In genomic region chr3:8871306-8871705, GRCh38 we compare ENCODE assay signal across 19 cellular contexts.
A peak's percentile ranks its signal among the peaks of the same experiment; 100 is the strongest.
DNase-seq lines count a peak whose midpoint lies in the region; ATAC-seq, FAIRE-seq and TF ChIP-seq lines count a peak whose summit lies in the region.
"Had no signal": no experiment of that assay in that cellular context is flagged by ENCODE, and none has a peak within 500 bp of the region (broad histone marks: within the 10 kb centered on the region; RNA-seq: fewer than 3 reads in every experiment).

No MANE protein-coding gene starts in this region.

- H2AK9ac ChIP-seq in IMR-90 (replicated peaks; ENCODE audit: low read depth, low read length, poor library complexity), result no peak overlapping the region

- peak overlapping the region; percentile 84 for H3K4ac ChIP-seq in IMR-90 (ENCODE audit: low read depth, low read length)

- ATAC-seq in IMR-90 (ENCODE audit: low read depth), result no peak
- no peak for ATAC-seq in right cardiac atrium

- no peaks in the 10 kb centered on the region for H3F3A ChIP-seq in neural progenitor cell (ENCODE audit: low read depth)

- H3K9me1 ChIP-seq in IMR-90 (ENCODE audit: insufficient read depth, low read length), result peaks cover 12% of the 10 kb centered on the region

- no peak overlapping the region for H3K27ac Mint-ChIP-seq in astrocyte (ENCODE audit: unreplicated experiment)
- no peak overlapping the region for H3K27ac Mint-ChIP-seq in neural progenitor cell
- H3K27ac Mint-ChIP-seq: CD4-positive, alpha-beta T cell; GM23338 had no signal

- 0 out of 2 replicates have a peak overlapping the region, but pooled peaks have one; percentile 77 for H3K14ac ChIP-seq in IMR-90 (replicated peaks; ENCODE audit: low read depth, low read length)

- H3K4me3 Mint-ChIP-seq in astrocyte (ENCODE audit: unreplicated experiment) (no peak overlapping the region), neural progenitor cell (no peak overlapping the region)
- H3K4me3 Mint-ChIP-seq: CD4-positive, alpha-beta T cell; GM23338; IgD-negative memory B cell had no signal

- no peak for TF ChIP-seq POLR2A in IMR-90 (IDR thresholded peaks at IDR 0.05; ENCODE audit: low read depth, low read length)

- H3K4me1 Mint-ChIP-seq in astrocyte (ENCODE audit: low read depth, unreplicated experiment) (peaks cover 36% of the 10 kb centered on the region), neural progenitor cell (peaks cover 7% of the 10 kb centered on the region)
- H3K4me1 Mint-ChIP-seq: IgD-negative memory B cell had no signal

- H3K9me3 ChIP-seq in IMR-90 (ENCODE audit: control insufficient read depth, insufficient read depth, low read length), result no peaks in the 10 kb centered on the region
- H3K9me3 ChIP-seq in astrocyte (ENCODE audit: insufficient read depth, low read depth, low read length), result no peaks in the 10 kb centered on the region
- no peaks in the 10 kb centered on the region for H3K9me3 ChIP-seq in neural progenitor cell (ENCODE audit: low read depth)
- no peaks in the 10 kb centered on the region for H3K9me3 ChIP-seq in right cardiac atrium (ENCODE audit: control insufficient read depth, low read length)
- H3K9me3 ChIP-seq: Caco-2 had no signal

- peak overlapping the region; percentile 85; the same call in 1 of the 2 replicates for H4K5ac ChIP-seq in IMR-90 (ENCODE audit: low read depth, low read length)

- H2BK120ac ChIP-seq in IMR-90 (ENCODE audit: low read depth, low read length), result peak overlapping the region; percentile 93

- H3K18ac ChIP-seq in IMR-90 (ENCODE audit: low read depth, low read length), result peak overlapping the region; percentile 69; the same call in 1 of the 2 replicates

- peak overlapping the region; percentile 98 for H2AK5ac ChIP-seq in IMR-90 (ENCODE audit: low read depth, low read length)

- no TSS peak for BruUV-seq in IMR-90 (replicated peaks; lab: Mats Ljungman, UMichigan)

- H3K27me3 Mint-ChIP-seq in astrocyte (ENCODE audit: low read depth, unreplicated experiment) (no peaks in the 10 kb centered on the region), neural progenitor cell (ENCODE audit: insufficient read depth, low read depth) (no peaks in the 10 kb centered on the region)
- H3K27me3 Mint-ChIP-seq: CD4-positive, alpha-beta T cell; IgD-negative memory B cell had no signal

- no peak overlapping the region for H3K23ac ChIP-seq in IMR-90 (ENCODE audit: low read depth, low read length)

- H3K36me3 ChIP-seq in IMR-90 (ENCODE audit: control insufficient read depth, insufficient read depth, low read length) (no peaks in the 10 kb centered on the region), astrocyte (ENCODE audit: insufficient read depth, low read length) (no peaks in the 10 kb centered on the region), neural progenitor cell (no peaks in the 10 kb centered on the region)

- dilution Hi-C loops in IMR-90 (cut with HindIII; ENCODE audit: low sequenced_read_pairs, unreplicated experiment), result no loop called here

- peaks cover 2% of the 10 kb centered on the region for H3K9me3 Mint-ChIP-seq in astrocyte (ENCODE audit: unreplicated experiment)
- no peaks in the 10 kb centered on the region for H3K9me3 Mint-ChIP-seq in neural progenitor cell
- H3K9me3 Mint-ChIP-seq: CD4-positive, alpha-beta T cell; GM23338; IgD-negative memory B cell had no signal

- DNase-seq in IMR-90, result no peak
- DNase-seq in astrocyte (ENCODE audit: low read depth), result no peak
- peak; percentile 55 for DNase-seq in medulla oblongata (ENCODE audit: extremely low spot score)
- no peak for DNase-seq in neural progenitor cell (ENCODE audit: low spot score)
- no peak for DNase-seq in NCI-H128 (lab: John Stamatoyannopoulos, UW; ENCODE audit: unreplicated experiment)
- DNase-seq in GDM1 (lab: John Stamatoyannopoulos, UW), result no peak
- no peak for DNase-seq in right cardiac atrium
- DNase-seq: AML-193; Caco-2; CD4-positive, alpha-beta T cell; GF-D8; HCEC 1CT; KBM-7 had no signal

- H4K20me1 ChIP-seq in IMR-90 (ENCODE audit: insufficient read depth, low read length) (no peaks in the 10 kb centered on the region), astrocyte (ENCODE audit: insufficient read depth, low read length) (no peaks in the 10 kb centered on the region), neural progenitor cell (ENCODE audit: low read depth) (no peaks in the 10 kb centered on the region)

- H3K4me2 ChIP-seq in IMR-90 (ENCODE audit: low read depth, low read length), result no peak overlapping the region
- H3K4me2 ChIP-seq in astrocyte (ENCODE audit: low read length), result no peak overlapping the region
- H3K4me2 ChIP-seq in neural progenitor cell, result no peak overlapping the region
- H3K4me2 ChIP-seq: GM23338 had no signal

- H2BK15ac ChIP-seq in IMR-90 (ENCODE audit: low read depth, low read length), result peak overlapping the region; percentile 83; the same call in 2 of the 3 replicates

- peak overlapping the region; percentile 49 to 72; a peak in 3 of 4 replicates for H4K8ac ChIP-seq in IMR-90 (ENCODE audit: low read depth in 2 of 2, low read length in 2 of 2)

- no peak for TF ChIP-seq RAD21 in IMR-90 (IDR thresholded peaks at IDR 0.05; ENCODE audit: low read length)

- H3K27me3 ChIP-seq in IMR-90 (ENCODE audit: control insufficient read depth, insufficient read depth, low read length), result no peaks in the 10 kb centered on the region
- no peaks in the 10 kb centered on the region for H3K27me3 ChIP-seq in astrocyte (ENCODE audit: insufficient read depth, low read length)
- no peaks in the 10 kb centered on the region for H3K27me3 ChIP-seq in neural progenitor cell
- H3K27me3 ChIP-seq in right cardiac atrium (ENCODE audit: control insufficient read depth, insufficient read depth), result no peaks in the 10 kb centered on the region

- peaks cover 18% of the 10 kb centered on the region for H3K4me1 ChIP-seq in IMR-90 (ENCODE audit: control insufficient read depth, insufficient read depth, low read length)
- peaks cover 21% of the 10 kb centered on the region for H3K4me1 ChIP-seq in astrocyte (ENCODE audit: insufficient read depth, low read length)
- H3K4me1 ChIP-seq in neural progenitor cell, result peaks cover 8% of the 10 kb centered on the region
- no peaks in the 10 kb centered on the region for H3K4me1 ChIP-seq in right cardiac atrium (ENCODE audit: control insufficient read depth, insufficient read depth, low read length)

- no peak overlapping the region for H3K27ac ChIP-seq in IMR-90 (ENCODE audit: insufficient read depth, low read length)
- peak overlapping the region; percentile 32 for H3K27ac ChIP-seq in astrocyte (ENCODE audit: low read depth, low read length)
- no peak overlapping the region for H3K27ac ChIP-seq in neural progenitor cell
- no peak overlapping the region for H3K27ac ChIP-seq in right cardiac atrium (ENCODE audit: low read length)
- H3K27ac ChIP-seq: C4-2B had no signal

- intact Hi-C loops in IMR-90 (cut with micrococcal nuclease), result no loop called here
- intact Hi-C loops in right cardiac atrium (cut with DNase I), result no loop called here

- POLR2A ChIA-PET in IMR-90 (lab: Charles Lee; ENCODE audit: unreplicated experiment), result no interaction called here

- H3K36me3 Mint-ChIP-seq in astrocyte (ENCODE audit: low read depth, unreplicated experiment) (no peaks in the 10 kb centered on the region), neural progenitor cell (peaks cover 7% of the 10 kb centered on the region)

- H3K56ac ChIP-seq in IMR-90 (ENCODE audit: extremely low read depth, insufficient read depth, low read length), result no peak overlapping the region

- H3K9ac ChIP-seq in IMR-90 (ENCODE audit: low read depth, low read length) (no peak overlapping the region), astrocyte (ENCODE audit: low read length) (no peak overlapping the region), neural progenitor cell (no peak overlapping the region)

- TF ChIP-seq CTCF in IMR-90 (conservative IDR thresholded peaks at IDR 0.05; ENCODE audit: low read depth, low read length) (no peak), astrocyte (IDR thresholded peaks at IDR 0.05; ENCODE audit: insufficient read depth, low read depth, low read length) (no peak), neural progenitor cell (IDR thresholded peaks at IDR 0.05) (no peak)

- no peak overlapping the region for H2AFZ ChIP-seq in IMR-90 (replicated peaks; ENCODE audit: low read length, poor library complexity)
- no peak overlapping the region for H2AFZ ChIP-seq in astrocyte (ENCODE audit: low read depth, low read length)
- no peak overlapping the region for H2AFZ ChIP-seq in neural progenitor cell (replicated peaks)
- H2AFZ ChIP-seq: GM23338 had no signal

- CTCF ChIA-PET in IMR-90 (lab: Yijun Ruan, JAX), result no interaction called here

- peak overlapping the region; percentile 87 for H2BK5ac ChIP-seq in IMR-90 (ENCODE audit: low read depth, low read length, poor library complexity, severe bottlenecking)

- H2BK20ac ChIP-seq in IMR-90 (ENCODE audit: low read depth, low read length), result peak overlapping the region; percentile 93

- peaks cover 0 to 7% of the 10 kb centered on the region in 2 experiments; a peak in 2 of 4 replicates for H3K79me1 ChIP-seq in IMR-90 (ENCODE audit: low read depth in 1 of 2, low read length in 2 of 2)

- WGBS in IMR-90 (ENCODE audit: extremely low coverage in 2 of 2, insufficient read length in 1 of 2), 2 experiments, result 97% methylated on average over 3 of the region's 3 CpGs; no CpG with 5 or more reads in 1 of the 2 experiments
- WGBS in right cardiac atrium, result 93% methylated on average over 3 of the region's 3 CpGs

- H4K91ac ChIP-seq in IMR-90 (ENCODE audit: insufficient read depth, low read depth, low read length), result peak overlapping the region; percentile 85

- H3K4me3 ChIP-seq in IMR-90 (ENCODE audit: insufficient read depth, low read depth, low read length) (no peak overlapping the region), astrocyte (ENCODE audit: insufficient read depth, low read depth, low read length) (no peak overlapping the region), neural progenitor cell (no peak overlapping the region), right cardiac atrium (ENCODE audit: low read length) (no peak overlapping the region)
- H3K4me3 ChIP-seq: GM23338 had no signal

- FAIRE-seq in astrocyte (lab: Jason Lieb, UNC), result no peak
- FAIRE-seq: A204.1, D721Med, H54 had no signal

- in situ Hi-C loops in IMR-90 (cut with MboI; ENCODE audit: low sequenced_read_pairs), result no loop called here

- H3K79me2 ChIP-seq in astrocyte (ENCODE audit: insufficient read depth, low read length) (no peaks in the 10 kb centered on the region), neural progenitor cell (ENCODE audit: low read depth) (no peaks in the 10 kb centered on the region)

TF ChIP-seq in IMR-90, 13 proteins besides CTCF, POLR2A, EP300 and RAD21 (continues in another document):
- TF ChIP-seq RCOR1 (IDR thresholded peaks at IDR 0.05; ENCODE audit: insufficient replicate concordance, low read length) (no peak), BHLHE40 (IDR thresholded peaks at IDR 0.05; ENCODE audit: low read depth, low read length) (no peak), SMC3 (IDR thresholded peaks at IDR 0.05; ENCODE audit: low read depth, low read length) (no peak), CEBPB (IDR thresholded peaks at IDR 0.05; ENCODE audit: low read depth, low read length) (no peak), CHD1 (IDR thresholded peaks at IDR 0.05; ENCODE audit: low read depth, low read length) (no peak)
